In genomic region chr11:45304992-45305335, GRCh38 we compare ENCODE assay signal across 1 cellular context.
TF ChIP-seq lines count a peak whose summit lies in the region.

No MANE protein-coding gene starts in this region.

TF ChIP-seq in IMR-90, 13 proteins besides CTCF, POLR2A, EP300 and RAD21:
- no peak for TF ChIP-seq MAFK (IDR thresholded peaks at IDR 0.05; ENCODE audit: low read depth, low read length)
- no peak for TF ChIP-seq SMC3 (IDR thresholded peaks at IDR 0.05; ENCODE audit: low read depth, low read length)
- TF ChIP-seq BHLHE40 (IDR thresholded peaks at IDR 0.05; ENCODE audit: low read depth, low read length) = no peak
- TF ChIP-seq FOS (IDR thresholded peaks at IDR 0.05; ENCODE audit: low read depth, low read length) = no peak
- TF ChIP-seq, protein P1, sequence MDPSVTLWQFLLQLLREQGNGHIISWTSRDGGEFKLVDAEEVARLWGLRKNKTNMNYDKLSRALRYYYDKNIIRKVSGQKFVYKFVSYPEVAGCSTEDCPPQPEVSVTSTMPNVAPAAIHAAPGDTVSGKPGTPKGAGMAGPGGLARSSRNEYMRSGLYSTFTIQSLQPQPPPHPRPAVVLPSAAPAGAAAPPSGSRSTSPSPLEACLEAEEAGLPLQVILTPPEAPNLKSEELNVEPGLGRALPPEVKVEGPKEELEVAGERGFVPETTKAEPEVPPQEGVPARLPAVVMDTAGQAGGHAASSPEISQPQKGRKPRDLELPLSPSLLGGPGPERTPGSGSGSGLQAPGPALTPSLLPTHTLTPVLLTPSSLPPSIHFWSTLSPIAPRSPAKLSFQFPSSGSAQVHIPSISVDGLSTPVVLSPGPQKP (IDR thresholded peaks at IDR 0.05; ENCODE audit: borderline replicate concordance, low read depth, low read length) = no peak
- no peak for TF ChIP-seq CEBPB (IDR thresholded peaks at IDR 0.05; ENCODE audit: low read depth, low read length)
- no peak for TF ChIP-seq MXI1 (IDR thresholded peaks at IDR 0.05; ENCODE audit: borderline replicate concordance, low read depth, low read length)
- no peak for TF ChIP-seq RCOR1 (IDR thresholded peaks at IDR 0.05; ENCODE audit: insufficient replicate concordance, low read length)
- TF ChIP-seq MAZ (IDR thresholded peaks at IDR 0.05; ENCODE audit: borderline replicate concordance, low read depth, low read length) = no peak
- no peak for TF ChIP-seq USF2 (IDR thresholded peaks at IDR 0.05; ENCODE audit: low read depth, low read length)
- TF ChIP-seq CHD1 (IDR thresholded peaks at IDR 0.05; ENCODE audit: low read depth, low read length) = no peak
- no peak for TF ChIP-seq RFX5 (IDR thresholded peaks at IDR 0.05; ENCODE audit: low read depth, low read length)
- TF ChIP-seq NFE2L2 (IDR thresholded peaks at IDR 0.05; ENCODE audit: low read depth, low read length) = no peak
